In genomic region chr19:38899447-38900219, GRCh38 we compare ENCODE assay signal across 1 cellular context.
TF ChIP-seq lines count a peak whose summit lies in the region.

Gene NFKBIB, plus strand, starts transcription at chr19:38899969. Its CDS starts 64 bp downstream, at chr19:38900033.
Gene SIRT2, minus strand, starts transcription at chr19:38899618. Its CDS starts 97 bp downstream, at chr19:38899521.

TF ChIP-seq in HepG2, 621 proteins besides CTCF, POLR2A, EP300 and RAD21 (continued from another document and continues in another):
- TF ChIP-seq ZHX2 (IDR thresholded peaks at IDR 0.05; ENCODE audit: low read depth) (peak; percentile 97), ZHX2 (CRISPR knock-in tag; IDR thresholded peaks at IDR 0.05; ENCODE audit: borderline replicate concordance) (no peak), FOXM1 (CRISPR knock-in tag; IDR thresholded peaks at IDR 0.05) (no peak), ZNF589 (CRISPR knock-in tag; conservative IDR thresholded peaks at IDR 0.05) (0 out of 2 replicates have a peak, but pooled peaks have one; percentile 61), PRDM10 (CRISPR knock-in tag; IDR thresholded peaks at IDR 0.05; ENCODE audit: low read depth) (peak; percentile 73), HNRNPLL (IDR thresholded peaks at IDR 0.05; ENCODE audit: low read depth, low read length, poor library complexity, severe bottlenecking) (peak; percentile 65), ZNF354B (CRISPR knock-in tag; IDR thresholded peaks at IDR 0.05) (no peak), HDAC2 (CRISPR knock-in tag; IDR thresholded peaks at IDR 0.05) (peak; percentile 64), HIVEP1 (CRISPR knock-in tag; IDR thresholded peaks at IDR 0.05) (peak; percentile 96), KLF9 (CRISPR knock-in tag; IDR thresholded peaks at IDR 0.05; ENCODE audit: low read depth) (peak; percentile 86; the same call in 1 of the 2 replicates), THAP9 (CRISPR knock-in tag; IDR thresholded peaks at IDR 0.05; ENCODE audit: borderline replicate concordance) (peak; percentile 79; the same call in 1 of the 2 replicates), MLLT10 (CRISPR knock-in tag; IDR thresholded peaks at IDR 0.05) (no peak), CBFB (CRISPR knock-in tag; IDR thresholded peaks at IDR 0.05) (peak; percentile 73; the same call in 1 of the 2 replicates), JDP2 (CRISPR knock-in tag; IDR thresholded peaks at IDR 0.05; ENCODE audit: borderline replicate concordance) (no peak), CBX5 (CRISPR knock-in tag; IDR thresholded peaks at IDR 0.05; ENCODE audit: borderline replicate concordance) (0 out of 2 replicates have a peak, but pooled peaks have one; percentile 13), MATR3 (CRISPR knock-in tag; IDR thresholded peaks at IDR 0.05) (no peak), KAT7 (CRISPR knock-in tag; IDR thresholded peaks at IDR 0.05; ENCODE audit: borderline replicate concordance) (peak; percentile 46), ZBTB38 (CRISPR knock-in tag; IDR thresholded peaks at IDR 0.05) (0 out of 2 replicates have a peak, but pooled peaks have one; percentile 33), ARNTL (CRISPR knock-in tag; IDR thresholded peaks at IDR 0.05) (peak; percentile 82), ELF1 (CRISPR knock-in tag; IDR thresholded peaks at IDR 0.05) (peak; percentile 94), ZBTB8A (CRISPR knock-in tag; IDR thresholded peaks at IDR 0.05; ENCODE audit: borderline replicate concordance, low read depth) (peak; percentile 82; the same call in 1 of the 2 replicates), MEIS1 (CRISPR knock-in tag; IDR thresholded peaks at IDR 0.05; ENCODE audit: borderline replicate concordance) (no peak), WIZ (CRISPR knock-in tag; IDR thresholded peaks at IDR 0.05) (no peak), HBP1 (CRISPR knock-in tag; IDR thresholded peaks at IDR 0.05; ENCODE audit: low read depth) (peak; percentile 66), ZSCAN29 (CRISPR knock-in tag; conservative IDR thresholded peaks at IDR 0.05) (no peak), DMAP1 (CRISPR knock-in tag; IDR thresholded peaks at IDR 0.05) (peak; percentile 77), ZNF331 (CRISPR knock-in tag; IDR thresholded peaks at IDR 0.05) (peak; percentile 8; the same call in 1 of the 2 replicates), PHF5A (CRISPR knock-in tag; IDR thresholded peaks at IDR 0.05; ENCODE audit: low read depth, unreplicated experiment) (peak; percentile 73), YEATS4 (CRISPR knock-in tag; IDR thresholded peaks at IDR 0.05; ENCODE audit: borderline replicate concordance) (peak; percentile 82), KAT8 (CRISPR knock-in tag; IDR thresholded peaks at IDR 0.05) (peak; percentile 79), SALL2 (CRISPR knock-in tag; IDR thresholded peaks at IDR 0.05) (0 out of 2 replicates have a peak, but pooled peaks have one; percentile 41), NFYB (CRISPR knock-in tag; IDR thresholded peaks at IDR 0.05) (peak; percentile 100), TRIM24 (CRISPR knock-in tag; IDR thresholded peaks at IDR 0.05) (no peak), JUN (CRISPR knock-in tag; IDR thresholded peaks at IDR 0.05) (no peak), ZNF768 (CRISPR knock-in tag; IDR thresholded peaks at IDR 0.05) (peak; percentile 23; the same call in 1 of the 2 replicates), RELA (CRISPR knock-in tag; IDR thresholded peaks at IDR 0.05) (0 out of 2 replicates have a peak, but pooled peaks have one; percentile 91), MXD4 (CRISPR knock-in tag; IDR thresholded peaks at IDR 0.05) (peak; percentile 71), FOXJ3 (CRISPR knock-in tag; IDR thresholded peaks at IDR 0.05; ENCODE audit: borderline replicate concordance) (peak; percentile 24; the same call in 1 of the 2 replicates), SNAI1 (CRISPR knock-in tag; IDR thresholded peaks at IDR 0.05; ENCODE audit: borderline replicate concordance) (no peak), KLF12 (CRISPR knock-in tag; IDR thresholded peaks at IDR 0.05; ENCODE audit: borderline replicate concordance) (peak; percentile 36; the same call in 1 of the 2 replicates), IRX3 (CRISPR knock-in tag; IDR thresholded peaks at IDR 0.05; ENCODE audit: borderline replicate concordance, low read depth) (no peak), POLR2AphosphoS2 (IDR thresholded peaks at IDR 0.05; ENCODE audit: low read depth, low read length) (no peak), FOXK1 (CRISPR knock-in tag; IDR thresholded peaks at IDR 0.05; ENCODE audit: borderline replicate concordance, low read depth) (peak; percentile 64), THAP11 (CRISPR knock-in tag; IDR thresholded peaks at IDR 0.05) (peak; percentile 99), DMTF1 (CRISPR knock-in tag; IDR thresholded peaks at IDR 0.05) (no peak), ZNF337 (CRISPR knock-in tag; IDR thresholded peaks at IDR 0.05; ENCODE audit: borderline replicate concordance, low read depth) (no peak)
